8 cellular contexts compared by ENCODE assay signal in genomic region chr12:57518176-57518919, GRCh38. TPM values are rescaled to one million over a fixed set of nuclear protein-coding genes. Genes with fewer than 3 reads are reported as not detected.
DNase-seq lines count a peak whose midpoint lies in the region; ATAC-seq and TF ChIP-seq lines count a peak whose summit lies in the region.

No MANE protein-coding gene starts in this region.

- no peak overlapping the region for H3K18ac ChIP-seq in H9 (ENCODE audit: insufficient read length, low read depth, low read length)

- WGBS in H9 (ENCODE audit: extremely low coverage, insufficient read length, low lambda C conversion rate) = no CpG with 5 or more reads among the region's 8 CpGs

- DNase-seq in H9 = no peak
- DNase-seq in activated B cell treated with CpG ODN at 0.5 μM for 24 hours = no peak
- DNase-seq in fibroblast of pulmonary artery (ENCODE audit: low read depth) = peak; percentile 27
- DNase-seq in NCI-H1105 treated with DMSO at 0.1 percent for 48 hours (lab: John Stamatoyannopoulos, UW) = no peak
- no peak for DNase-seq in Ammon's horn (ENCODE audit: low spot score)
- no peak for DNase-seq in amniotic stem cell (lab: John Stamatoyannopoulos, UW)

- H4K20me1 ChIP-seq in H9 (ENCODE audit: control insufficient read depth, insufficient read depth, insufficient read length) = no peaks in the 10 kb centered on the region

- no peak overlapping the region for H3K27ac ChIP-seq in H9 (ENCODE audit: insufficient read length, low read depth, low read length)
- peak overlapping the region; percentile 99 for H3K27ac ChIP-seq in skeletal muscle tissue (ENCODE audit: low read depth, low read length)

- H3K27me3 ChIP-seq in H9 (ENCODE audit: insufficient read depth, low read length) (no peaks in the 10 kb centered on the region), skeletal muscle tissue (ENCODE audit: control insufficient read depth in 3 of 3, insufficient read depth in 3 of 3, low read length in 3 of 3) (no peaks in the 10 kb centered on the region)

- no peak overlapping the region for H2BK12ac ChIP-seq in H9 (ENCODE audit: insufficient read length, low read depth, low read length)

- H2BK120ac ChIP-seq in H9 (ENCODE audit: low read depth, low read length, poor library complexity, severe bottlenecking) = no peak overlapping the region

- no peaks in the 10 kb centered on the region; the same call in 1 of the 2 replicates for H3K27me3 Mint-ChIP-seq in H9 (ENCODE audit: low read depth)
- no peaks in the 10 kb centered on the region for H3K27me3 Mint-ChIP-seq in activated B cell treated with CpG ODN at 0.5 μM for 24 hours

- no peak overlapping the region for H3K4me2 ChIP-seq in H9 (ENCODE audit: insufficient read depth, insufficient read length, low read length)

- TF ChIP-seq CTCF in H9 (conservative IDR thresholded peaks at IDR 0.05) (no peak), activated B cell treated with CpG ODN at 0.5 μM for 24 hours (IDR thresholded peaks at IDR 0.05) (no peak), fibroblast of pulmonary artery (IDR thresholded peaks at IDR 0.05; ENCODE audit: low read length, missing control alignments) (no peak)

- peak overlapping the region in 2 of 3 experiments; percentile 69 to 77; a peak in 4 of 7 replicates for H3K27ac Mint-ChIP-seq in H9
- peak overlapping the region; percentile 54 for H3K27ac Mint-ChIP-seq in activated B cell treated with CpG ODN at 0.5 μM for 24 hours

- H3K56ac ChIP-seq in H9 (ENCODE audit: insufficient read length, low read depth, low read length) = no peak overlapping the region

- intact Hi-C loops in activated B cell treated with CpG ODN at 0.5 μM for 24 hours (cut with micrococcal nuclease) = no loop called here

- H3K4me1 Mint-ChIP-seq in H9 (peaks cover 25 to 32% of the 10 kb centered on the region in 2 experiments), activated B cell treated with CpG ODN at 0.5 μM for 24 hours (peaks cover 44% of the 10 kb centered on the region)

- H3K23me2 ChIP-seq in H9 (ENCODE audit: insufficient read length, low read depth, low read length, poor library complexity, severe bottlenecking) = peaks cover 19% of the 10 kb centered on the region

- no peaks in the 10 kb centered on the region for H3K79me1 ChIP-seq in H9 (ENCODE audit: insufficient read depth, low read depth, low read length, poor library complexity, severe bottlenecking)

- POLR2A ChIA-PET in activated B cell treated with CpG ODN at 0.5 μM for 24 hours (lab: Charles Lee) = interaction anchor here (0.6 to 3.5 kb wide), 4 partner anchors 29 to 962 kb away, joined by 3 to 26 read pairs (median 16); partner anchors contain the start of gene ARHGAP9

- H3K36me3 Mint-ChIP-seq in H9 (ENCODE audit: insufficient read depth in 1 of 3, low read depth in 3 of 3) = peaks cover 45 to 60% (median 57%) of the 10 kb centered on the region in 3 experiments
- H3K36me3 Mint-ChIP-seq in activated B cell treated with CpG ODN at 0.5 μM for 24 hours (ENCODE audit: low read depth) = peaks cover 69% of the 10 kb centered on the region

- H3K9me3 ChIP-seq in H9 (ENCODE audit: control insufficient read depth, low read depth, low read length) = no peaks in the 10 kb centered on the region
- no peaks in the 10 kb centered on the region for H3K9me3 ChIP-seq in skeletal muscle tissue (ENCODE audit: control insufficient read depth in 3 of 3, low read length in 3 of 3)

- CTCF ChIA-PET in activated B cell treated with CpG ODN at 0.5 μM for 24 hours (lab: Charles Lee) = no interaction called here

- no peak overlapping the region for H3K4ac ChIP-seq in H9 (ENCODE audit: low read depth, low read length)

- no peak overlapping the region for H2AK5ac ChIP-seq in H9 (ENCODE audit: insufficient read length, low read length)

- H4K91ac ChIP-seq in H9 (ENCODE audit: insufficient read length, low read depth, low read length) = no peak overlapping the region

- no peak overlapping the region for H3K23ac ChIP-seq in H9 (ENCODE audit: insufficient read length, low read depth, low read length)

- H3K36me3 ChIP-seq in skeletal muscle tissue (ENCODE audit: control insufficient read depth in 3 of 3, insufficient read depth in 3 of 3, low read length in 3 of 3) = peaks cover 36 to 47% (median 37%) of the 10 kb centered on the region in 3 donors

- H4K8ac ChIP-seq in H9 (replicated peaks; ENCODE audit: insufficient read length, low read depth, low read length) = no peak overlapping the region

- no peak overlapping the region for H3K14ac ChIP-seq in H9 (ENCODE audit: insufficient read depth, low read length)

- no peak overlapping the region for H2BK20ac ChIP-seq in H9 (ENCODE audit: low read depth, low read length, poor library complexity, severe bottlenecking)

- H3K9ac ChIP-seq in H9 (ENCODE audit: extremely low read depth, insufficient read length, low read length) = no peak overlapping the region
- peak overlapping the region; percentile 97 to 100 (median 100) for H3K9ac ChIP-seq in skeletal muscle tissue (ENCODE audit: low read depth in 1 of 3, low read length in 3 of 3)

- 0 out of 2 replicates have a peak, but pooled peaks cover 1% of the 10 kb centered on the region for H3K79me2 ChIP-seq in H9 (ENCODE audit: insufficient read depth, low read length)

- H2BK15ac ChIP-seq in H9 (ENCODE audit: low read depth, low read length) = no peak overlapping the region

- no peak overlapping the region for H2BK5ac ChIP-seq in H9 (ENCODE audit: insufficient read length, low read length)

- H2AFZ ChIP-seq in H9 (ENCODE audit: low read length) = no peak overlapping the region

- H3K4me1 ChIP-seq in H9 (ENCODE audit: insufficient read depth, low read length) = peaks cover 3% of the 10 kb centered on the region; the same call in 1 of the 2 replicates
- peaks cover 34 to 46% (median 46%) of the 10 kb centered on the region in 3 donors for H3K4me1 ChIP-seq in skeletal muscle tissue (ENCODE audit: control insufficient read depth in 3 of 3, insufficient read depth in 3 of 3, low read length in 3 of 3)

- no peak overlapping the region for H4K5ac ChIP-seq in H9 (ENCODE audit: insufficient read length, low read depth, low read length)

- H3K4me3 Mint-ChIP-seq in H9 (peak overlapping the region; percentile 93 to 96; a peak in 4 of 5 replicates), activated B cell treated with CpG ODN at 0.5 μM for 24 hours (peak overlapping the region; percentile 98)

- no peak overlapping the region for H3T11ph ChIP-seq in H9 (ENCODE audit: low read length)

- H3K4me3 ChIP-seq in fibroblast of pulmonary artery (replicated peaks; ENCODE audit: low read depth, low read length) (peak overlapping the region; percentile 87), skeletal muscle tissue (ENCODE audit: low read length in 3 of 3) (peak overlapping the region; percentile 87 to 99 (median 99))

- ATAC-seq in activated B cell treated with CpG ODN at 0.5 μM for 24 hours (ENCODE audit: low read depth) = no peak
- no peak for ATAC-seq in HG03439 (IDR thresholded peaks at IDR 0.05; ENCODE audit: unreplicated experiment)

- H3K9me3 Mint-ChIP-seq in H9 (no peaks in the 10 kb centered on the region), activated B cell treated with CpG ODN at 0.5 μM for 24 hours (no peaks in the 10 kb centered on the region)

RNA-seq across cellular contexts. Expression of gene DDIT3, which starts 2.0 kb away (rescaled TPM):
- total RNA-seq in H9 (2021) = 12.8 and 14.1 TPM in 2 replicates
- 30.5 and 34.3 TPM in 2 replicates for total RNA-seq in activated B cell treated with CpG ODN at 0.5 μM for 24 hours
- 11.5 TPM for total RNA-seq in skeletal muscle tissue

RNA-seq across cellular contexts. Expression of gene MBD6, which starts 4.3 kb away (rescaled TPM):
- total RNA-seq in H9 (2021) (66.0 and 66.8 TPM in 2 replicates), activated B cell treated with CpG ODN at 0.5 μM for 24 hours (96.0 and 105 TPM in 2 replicates), skeletal muscle tissue (2.6 TPM)

RNA-seq across cellular contexts. Expression of gene DCTN2, which starts 28.6 kb away (rescaled TPM):
- total RNA-seq in H9 (2021) (96.6 and 97.7 TPM in 2 replicates), activated B cell treated with CpG ODN at 0.5 μM for 24 hours (83.3 and 91.8 TPM in 2 replicates), skeletal muscle tissue (79.9 TPM)

RNA-seq across cellular contexts. Expression of gene MARS1, which starts 30.5 kb away (rescaled TPM):
- 352 and 368 TPM in 2 replicates for total RNA-seq in H9 (2021)
- 368 and 425 TPM in 2 replicates for total RNA-seq in activated B cell treated with CpG ODN at 0.5 μM for 24 hours
- total RNA-seq in skeletal muscle tissue = 68.4 TPM

RNA-seq across cellular contexts. Expression of gene KIF5A, which starts 31.5 kb away (rescaled TPM):
- total RNA-seq in H9 (2021) (17.7 and 18.5 TPM in 2 replicates), activated B cell treated with CpG ODN at 0.5 μM for 24 hours (0.13 and 0.15 TPM in 2 replicates), skeletal muscle tissue (under 0.01 TPM)

Comparison
In these comparisons a context has a peak if more than half of its experiments do, and no peak if none do; other contexts are left out.
1. RNA of gene MBD6, which starts 4.3 kb away (total RNA-seq): 96.0 to 105 TPM in activated B cell treated with CpG ODN at 0.5 μM for 24 hours and 66.0 to 66.8 TPM in H9; 2.6 TPM in skeletal muscle tissue (single experiment); every median in the first group is over 10 times any median in the second.